In the genomic region with DNA sequence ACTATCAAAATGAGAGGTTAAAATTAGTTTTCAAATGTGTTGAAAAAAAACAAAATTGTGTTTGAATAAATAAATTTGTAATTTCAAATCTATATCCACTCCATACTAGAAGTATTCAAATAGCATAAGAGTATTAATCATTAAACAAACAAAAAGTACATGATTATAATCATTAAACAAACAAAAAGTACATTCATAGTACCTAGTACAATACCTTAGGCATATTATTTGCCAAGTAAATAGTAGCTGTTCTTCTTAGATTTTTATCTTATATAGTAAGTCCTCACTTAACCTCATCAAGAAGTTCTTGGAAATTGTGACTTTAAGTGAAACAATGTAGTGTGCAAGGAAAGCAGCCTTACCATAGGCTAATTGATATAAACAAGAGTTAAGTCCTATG, we compare ENCODE assay signal across 16 cellular contexts.
DNase-seq lines count a peak whose midpoint lies in the region; FAIRE-seq and TF ChIP-seq lines count a peak whose summit lies in the region.
"Had no signal": no experiment of that assay in that cellular context is flagged by ENCODE, and none has a peak within 500 bp of the region (broad histone marks: within the 10 kb centered on the region; RNA-seq: fewer than 3 reads in every experiment).

No MANE protein-coding gene starts in this region.

- H3K9me3 ChIP-seq in kidney (ENCODE audit: control insufficient read depth in 1 of 2, low read length in 2 of 2) = no peaks in the 10 kb centered on the region

- DNase-seq in DMS53 treated with DMSO at 0.1 percent for 48 hours (lab: John Stamatoyannopoulos, UW; ENCODE audit: unreplicated experiment) = peak; percentile 50
- no peak for DNase-seq in RCC 7860 (ENCODE audit: low spot score)
- DNase-seq in kidney = no peak
- no peak for DNase-seq in NCI-H2171 treated with DMSO at 0.1 percent for 48 hours (lab: John Stamatoyannopoulos, UW)
- DNase-seq in GM10266 (ENCODE audit: extremely low spot score) = no peak
- DNase-seq in D721Med (ENCODE audit: insufficient read length, low spot score) = no peak
- DNase-seq: ACHN; AML-193; CD4-positive, alpha-beta memory T cell; H9; KG1 had no signal

- H3K4me3 ChIP-seq in kidney (ENCODE audit: low read length in 2 of 2) = no peak overlapping the region

- H3K4me1 ChIP-seq in kidney (ENCODE audit: control insufficient read depth in 1 of 2, insufficient read depth in 1 of 2, low read depth in 1 of 2, low read length in 2 of 2) = no peaks in the 10 kb centered on the region

- H3K36me3 ChIP-seq in kidney (ENCODE audit: control insufficient read depth in 1 of 2, insufficient read depth in 2 of 2, low read length in 2 of 2) = no peaks in the 10 kb centered on the region

- peak; percentile 35 for FAIRE-seq in A204.1 (lab: Jason Lieb, UNC)
- peak; percentile 30 for FAIRE-seq in RCC 7860 (lab: Jason Lieb, UNC)
- FAIRE-seq in kidney (lab: Jason Lieb, UNC) = peak; percentile 3
- FAIRE-seq in D721Med (lab: Jason Lieb, UNC) = no peak
- FAIRE-seq: G401.6, GM12892, GM18507, H1 had no signal

- no peak for TF ChIP-seq CTCF in kidney (IDR thresholded peaks at IDR 0.05; ENCODE audit: borderline replicate concordance, extremely low read depth, insufficient read depth)
- TF ChIP-seq CTCF in GM10266 (IDR thresholded peaks at IDR 0.05; ENCODE audit: control insufficient read depth, insufficient read depth, low read depth, missing control alignments) = no peak
- no peak for TF ChIP-seq CTCF in D721Med (IDR thresholded peaks at IDR 0.05; ENCODE audit: insufficient read depth, missing control alignments)

- intact Hi-C loops in kidney (cut with DNase I) = no loop called here

- no peak overlapping the region for H3K9ac ChIP-seq in kidney (ENCODE audit: low read length in 2 of 2)

- no peak overlapping the region for H3K27ac ChIP-seq in kidney (ENCODE audit: low read depth in 2 of 2, low read length in 2 of 2)
